ENCODE assay signal across 15 cellular contexts in the genomic region with DNA sequence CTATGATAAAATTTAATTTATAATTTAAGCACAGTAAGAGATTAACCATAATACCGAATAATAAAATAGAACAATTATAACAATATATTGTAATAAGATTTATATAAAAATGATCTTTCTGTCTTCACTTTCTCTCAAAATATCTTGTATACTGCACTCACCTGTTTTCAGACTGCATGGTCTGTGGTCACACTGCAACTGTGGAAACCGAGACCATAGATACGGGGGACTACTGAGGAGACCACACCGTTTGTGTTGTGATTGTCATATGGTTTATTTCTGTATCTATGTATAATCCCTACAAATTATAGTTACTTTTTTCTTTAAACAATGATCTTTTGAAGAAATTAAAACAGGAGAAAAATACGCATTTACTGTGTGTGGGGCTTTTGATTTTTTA.
A peak's percentile ranks its signal among the peaks of the same experiment; 100 is the strongest.
DNase-seq lines count a peak whose midpoint lies in the region; ATAC-seq and TF ChIP-seq lines count a peak whose summit lies in the region.
"Had no signal": no experiment of that assay in that cellular context is flagged by ENCODE, and none has a peak within 500 bp of the region (broad histone marks: within the 10 kb centered on the region; RNA-seq: fewer than 3 reads in every experiment).

No MANE protein-coding gene starts in this region.

- H4K20me1 ChIP-seq in smooth muscle cell (ENCODE audit: low read depth) (no peaks in the 10 kb centered on the region), PC-3 (ENCODE audit: low read length) (no peaks in the 10 kb centered on the region)

- peaks cover 31% of the 10 kb centered on the region for H3K36me3 Mint-ChIP-seq in activated CD8-positive, alpha-beta memory T cell treated with anti-CD3 and anti-CD28 coated beads, Interleukin-2, amount 10 ng/mL, durations not matched to agents 7 days and 5 days
- H3K36me3 Mint-ChIP-seq in T-cell, result peaks cover 42% of the 10 kb centered on the region

- CTCF ChIA-PET in activated CD8-positive, alpha-beta memory T cell treated with anti-CD3 and anti-CD28 coated beads, Interleukin-2, amount 10 ng/mL, durations not matched to agents 7 days and 5 days (lab: Charles Lee), result interaction anchor here (1.1 to 1.2 kb wide), 2 partner anchors 39 to 135 kb away, joined by 3 to 4 read pairs; no protein-coding TSS in a partner anchor
- CTCF ChIA-PET in T-cell (lab: Charles Lee), result interaction anchor here (0.6 to 1.5 kb wide), 3 partner anchors 9 to 111 kb away, joined by 3 to 7 read pairs (median 4); no protein-coding TSS in a partner anchor
- CTCF ChIA-PET in PC-3 (lab: Charles Lee), result no interaction called here

- no peak overlapping the region for H2AFZ ChIP-seq in smooth muscle cell (ENCODE audit: low read depth)
- H2AFZ ChIP-seq in PC-3 (ENCODE audit: low read length), result no peak overlapping the region

- H3K36me3 ChIP-seq in smooth muscle cell (ENCODE audit: low read depth) (no peaks in the 10 kb centered on the region), PC-3 (ENCODE audit: low read depth, low read length) (no peaks in the 10 kb centered on the region)
- H3K36me3 ChIP-seq: uterus had no signal

- H3K79me2 ChIP-seq in smooth muscle cell (ENCODE audit: low read depth), result peaks cover 78% of the 10 kb centered on the region
- H3K79me2 ChIP-seq in PC-3 (ENCODE audit: low read length), result peaks cover 18% of the 10 kb centered on the region

- no peaks in the 10 kb centered on the region for H3K27me3 ChIP-seq in smooth muscle cell (ENCODE audit: low read depth)
- H3K27me3 ChIP-seq in PC-3 (ENCODE audit: low read length), result no peaks in the 10 kb centered on the region
- H3K27me3 ChIP-seq: SJCRH30, uterus had no signal

- BruUV-seq in PC-3 (replicated peaks; lab: Mats Ljungman, UMichigan), result no TSS peak

- intact Hi-C loops in PC-3 (cut with micrococcal nuclease), result no loop called here

- H3K4me3 ChIP-seq in smooth muscle cell (no peak overlapping the region), PC-3 (ENCODE audit: low read length) (no peak overlapping the region)
- H3K4me3 ChIP-seq: SJCRH30, uterus had no signal

- no peak for ATAC-seq in activated CD8-positive, alpha-beta memory T cell treated with anti-CD3 and anti-CD28 coated beads, Interleukin-2, amount 10 ng/mL, durations not matched to agents 7 days and 5 days
- ATAC-seq in HG02884 (IDR thresholded peaks at IDR 0.05; ENCODE audit: unreplicated experiment), result peak; percentile 21
- ATAC-seq in T-cell (replicated peaks in 1 of 4), result no peak
- ATAC-seq in PC-3, result no peak

- no peaks in the 10 kb centered on the region for H3K27me3 Mint-ChIP-seq in activated CD8-positive, alpha-beta memory T cell treated with anti-CD3 and anti-CD28 coated beads, Interleukin-2, amount 10 ng/mL, durations not matched to agents 7 days and 5 days
- peaks cover 0 to 2% of the 10 kb centered on the region in 2 donors for H3K27me3 Mint-ChIP-seq in T-cell

- H3F3A ChIP-seq in smooth muscle cell (ENCODE audit: low read depth) (peaks cover 29% of the 10 kb centered on the region), PC-3 (ENCODE audit: low read length, unreplicated experiment) (peaks cover 10% of the 10 kb centered on the region)

- H3K4me1 Mint-ChIP-seq in activated CD8-positive, alpha-beta memory T cell treated with anti-CD3 and anti-CD28 coated beads, Interleukin-2, amount 10 ng/mL, durations not matched to agents 7 days and 5 days, result peaks cover 98% of the 10 kb centered on the region
- H3K4me1 Mint-ChIP-seq in T-cell, result peaks cover 98 to 100% (median 99%) of the 10 kb centered on the region in 3 donors

- H3K9me3 Mint-ChIP-seq in activated CD8-positive, alpha-beta memory T cell treated with anti-CD3 and anti-CD28 coated beads, Interleukin-2, amount 10 ng/mL, durations not matched to agents 7 days and 5 days (ENCODE audit: low read depth), result no peaks in the 10 kb centered on the region
- H3K9me3 Mint-ChIP-seq in T-cell, result no peaks in the 10 kb centered on the region

- H3K9me3 ChIP-seq in smooth muscle cell (replicated peaks; ENCODE audit: low read depth), result no peaks in the 10 kb centered on the region
- H3K9me3 ChIP-seq in PC-3 (ENCODE audit: low read length), result no peaks in the 10 kb centered on the region
- H3K9me3 ChIP-seq: SJCRH30, uterus had no signal

- H3K9me2 ChIP-seq in PC-3 (replicated peaks; ENCODE audit: low read length), result no peaks in the 10 kb centered on the region

- H3K9ac ChIP-seq in smooth muscle cell (ENCODE audit: low read depth), result no peak overlapping the region
- H3K9ac ChIP-seq in PC-3 (ENCODE audit: low read length), result no peak overlapping the region

- no peak overlapping the region for H3K4me2 ChIP-seq in smooth muscle cell
- no peak overlapping the region for H3K4me2 ChIP-seq in PC-3 (ENCODE audit: low read length)

- H3K27ac ChIP-seq in smooth muscle cell (ENCODE audit: low read depth), result peak overlapping the region; percentile 96
- no peak overlapping the region for H3K27ac ChIP-seq in PC-3 (ENCODE audit: low read length)
- H3K27ac ChIP-seq: uterus had no signal

- H3K4me3 Mint-ChIP-seq in activated CD8-positive, alpha-beta memory T cell treated with anti-CD3 and anti-CD28 coated beads, Interleukin-2, amount 10 ng/mL, durations not matched to agents 7 days and 5 days, result no peak overlapping the region
- peak overlapping the region in 2 of 3 donors; percentile 7 to 100 for H3K4me3 Mint-ChIP-seq in T-cell

- H3K4me1 ChIP-seq in smooth muscle cell (ENCODE audit: low read depth) (peaks cover 30% of the 10 kb centered on the region), PC-3 (ENCODE audit: insufficient read depth, low read length) (peaks cover 49% of the 10 kb centered on the region)
- H3K4me1 ChIP-seq: uterus had no signal

- peak overlapping the region; percentile 89 for H3K27ac Mint-ChIP-seq in activated CD8-positive, alpha-beta memory T cell treated with anti-CD3 and anti-CD28 coated beads, Interleukin-2, amount 10 ng/mL, durations not matched to agents 7 days and 5 days
- H3K27ac Mint-ChIP-seq in T-cell, result peak overlapping the region; percentile 94 to 98

- TF ChIP-seq CTCF in smooth muscle cell (IDR thresholded peaks at IDR 0.05; ENCODE audit: borderline replicate concordance, insufficient read depth, poor library complexity, severe bottlenecking) (no peak), PC-3 (conservative IDR thresholded peaks at IDR 0.05; ENCODE audit: low read depth, low read length) (no peak)

- DNase-seq in activated CD8-positive, alpha-beta memory T cell treated with anti-CD3 and anti-CD28 coated beads, Interleukin-2, amount 10 ng/mL, durations not matched to agents 7 days and 5 days, result no peak
- DNase-seq in activated CD8-positive, alpha-beta memory T cell treated with anti-CD3 and anti-CD28 coated beads, Interleukin-2, amount 50 U/mL, for 48 hours, result no peak
- DNase-seq in T-cell (no peak), smooth muscle cell (lab: John Stamatoyannopoulos, UW; ENCODE audit: unreplicated experiment) (no peak), NCI-H82 (lab: John Stamatoyannopoulos, UW) (no peak), PC-3 (no peak), DMS79 treated with DMSO at 0.1 percent for 48 hours (lab: John Stamatoyannopoulos, UW) (no peak)
- DNase-seq: cortex of kidney; mammary epithelial cell; NCI-H1436 treated with DMSO at 0.1 percent for 48 hours; NCI-H524 treated with DMSO at 0.1 percent for 48 hours; stimulated activated CD8-positive, alpha-beta memory T cell treated with anti-CD3 and anti-CD28 coated beads, Interleukin-4, amount 100 ng/mL, for 48 hours; uterus had no signal

- WGBS in smooth muscle cell (ENCODE audit: low lambda C conversion rate), result 97% methylated on average over 5 of the region's 5 CpGs

- POLR2A ChIA-PET in T-cell (lab: Charles Lee) (interaction anchor here (1.0 kb wide), 2 partner anchors 38 to 60 kb away, joined by 4 read pairs; no protein-coding TSS in a partner anchor), PC-3 (lab: Charles Lee; ENCODE audit: unreplicated experiment) (no interaction called here)
